23 cellular contexts compared by ENCODE assay signal in genomic region chr6:57259064-57259463, GRCh38. TPM values are rescaled to one million over a fixed set of nuclear protein-coding genes. Genes with fewer than 3 reads are reported as not detected.
DNase-seq lines count a peak whose midpoint lies in the region; ATAC-seq and TF ChIP-seq lines count a peak whose summit lies in the region.
"Had no signal": no experiment of that assay in that cellular context is flagged by ENCODE, and none has a peak within 500 bp of the region (broad histone marks: within the 10 kb centered on the region; RNA-seq: fewer than 3 reads in every experiment).

No MANE protein-coding gene starts in this region.

- TF ChIP-seq EP300 in gastroesophageal sphincter (IDR thresholded peaks at IDR 0.05) = no peak

- no peak for ATAC-seq in gastroesophageal sphincter
- ATAC-seq in HG03571 (IDR thresholded peaks at IDR 0.05; ENCODE audit: unreplicated experiment) = no peak
- ATAC-seq in GM19463 (IDR thresholded peaks at IDR 0.05; ENCODE audit: unreplicated experiment) = no peak
- ATAC-seq: effector memory CD8-positive, alpha-beta T cell; esophagus mucosa; PC-3; T-cell had no signal

- DNase-seq in left ventricle myocardium inferior (no peak), cardiac septum (ENCODE audit: low spot score) (no peak), smooth muscle cell (lab: John Stamatoyannopoulos, UW; ENCODE audit: unreplicated experiment) (no peak), head of caudate nucleus (no peak), endodermal cell (no peak)
- DNase-seq: activated CD4-positive, alpha-beta memory T cell treated with anti-CD3 and anti-CD28 coated beads for 36 hours; activated effector memory CD4-positive, alpha-beta T cell treated with Interleukin-2 at 50 U/mL for 16 hours; activated naive CD8-positive, alpha-beta T cell treated with anti-CD3 and anti-CD28 coated beads for 36 hours; CD8-positive, alpha-beta memory T cell; effector memory CD8-positive, alpha-beta T cell; GF-D8; Karpas-422; NCI-H1694 treated with DMSO at 0.1 percent for 48 hours; NCI-H2171; NCI-H524; PC-3; SHP77; T-cell had no signal

- H3K36me3 ChIP-seq in left ventricle myocardium inferior = no peaks in the 10 kb centered on the region
- H3K36me3 ChIP-seq in gastroesophageal sphincter = no peaks in the 10 kb centered on the region
- H3K36me3 ChIP-seq in smooth muscle cell (ENCODE audit: low read depth) = no peaks in the 10 kb centered on the region
- no peaks in the 10 kb centered on the region for H3K36me3 ChIP-seq in endodermal cell (ENCODE audit: control insufficient read depth, insufficient read depth, low read length)
- H3K36me3 ChIP-seq: neutrophil had no signal

- no peak for TF ChIP-seq POLR2A in gastroesophageal sphincter (IDR thresholded peaks at IDR 0.05)

- H3K27ac ChIP-seq in left ventricle myocardium inferior (replicated peaks) (peak overlapping the region; percentile 76), gastroesophageal sphincter (peak overlapping the region; percentile 78 to 100 (median 92)), smooth muscle cell (ENCODE audit: low read depth) (peak overlapping the region; percentile 97), endodermal cell (ENCODE audit: low read depth, low read length) (no peak overlapping the region)
- H3K27ac ChIP-seq: neutrophil had no signal

- no peak overlapping the region for H2AFZ ChIP-seq in smooth muscle cell (ENCODE audit: low read depth)

- no peak overlapping the region for H3K4me3 ChIP-seq in left ventricle myocardium inferior
- no peak overlapping the region for H3K4me3 ChIP-seq in gastroesophageal sphincter
- H3K4me3 ChIP-seq in smooth muscle cell = no peak overlapping the region
- H3K4me3 ChIP-seq in endodermal cell (ENCODE audit: low read length) = no peak overlapping the region

- peak overlapping the region; percentile 76 for H3K4me2 ChIP-seq in smooth muscle cell

- no peaks in the 10 kb centered on the region for H3K9me3 Mint-ChIP-seq in endodermal cell
- H3K9me3 Mint-ChIP-seq: activated CD4-positive, alpha-beta memory T cell treated with anti-CD3 and anti-CD28 coated beads for 36 hours; activated naive CD8-positive, alpha-beta T cell treated with anti-CD3 and anti-CD28 coated beads for 36 hours; CD8-positive, alpha-beta memory T cell; effector memory CD8-positive, alpha-beta T cell; T-cell had no signal

- intact Hi-C loops in left ventricle myocardium inferior (cut with micrococcal nuclease) = no loop called here
- intact Hi-C loops in cardiac septum (cut with DNase I) = no loop called here
- intact Hi-C loops in head of caudate nucleus (cut with DNase I) = no loop called here

- peaks cover 21% of the 10 kb centered on the region for H3F3A ChIP-seq in smooth muscle cell (ENCODE audit: low read depth)

- no peaks in the 10 kb centered on the region for H4K20me1 ChIP-seq in smooth muscle cell (ENCODE audit: low read depth)

- H3K4me3 Mint-ChIP-seq in endodermal cell = no peak overlapping the region
- H3K4me3 Mint-ChIP-seq: activated CD4-positive, alpha-beta memory T cell treated with anti-CD3 and anti-CD28 coated beads for 36 hours; activated naive CD8-positive, alpha-beta T cell treated with anti-CD3 and anti-CD28 coated beads for 36 hours; CD8-positive, alpha-beta memory T cell; effector memory CD8-positive, alpha-beta T cell; T-cell had no signal

- H3K9me3 ChIP-seq in left ventricle myocardium inferior (replicated peaks) (no peaks in the 10 kb centered on the region), gastroesophageal sphincter (no peaks in the 10 kb centered on the region), smooth muscle cell (replicated peaks; ENCODE audit: low read depth) (no peaks in the 10 kb centered on the region), endodermal cell (ENCODE audit: control insufficient read depth, low read length) (no peaks in the 10 kb centered on the region)
- H3K9me3 ChIP-seq: neutrophil had no signal

- H3K9ac ChIP-seq in smooth muscle cell (ENCODE audit: low read depth) (no peak overlapping the region), endodermal cell (ENCODE audit: extremely low read depth, low read length, poor library complexity, severe bottlenecking) (no peak overlapping the region)

- H3K36me3 Mint-ChIP-seq in endodermal cell (ENCODE audit: low read depth) = no peaks in the 10 kb centered on the region
- H3K36me3 Mint-ChIP-seq: activated CD4-positive, alpha-beta memory T cell treated with anti-CD3 and anti-CD28 coated beads for 36 hours; activated naive CD8-positive, alpha-beta T cell treated with anti-CD3 and anti-CD28 coated beads for 36 hours; CD8-positive, alpha-beta memory T cell; T-cell had no signal

- H3K27me3 ChIP-seq in left ventricle myocardium inferior (ENCODE audit: low read depth) (no peaks in the 10 kb centered on the region), gastroesophageal sphincter (no peaks in the 10 kb centered on the region), smooth muscle cell (ENCODE audit: low read depth) (no peaks in the 10 kb centered on the region), endodermal cell (ENCODE audit: control insufficient read depth, insufficient read depth, low read length, poor library complexity, severe bottlenecking) (no peaks in the 10 kb centered on the region)
- H3K27me3 ChIP-seq: neutrophil had no signal

- TF ChIP-seq CTCF in left ventricle myocardium inferior (IDR thresholded peaks at IDR 0.05; ENCODE audit: borderline replicate concordance) = no peak
- no peak for TF ChIP-seq CTCF in gastroesophageal sphincter (IDR thresholded peaks at IDR 0.05)
- no peak for TF ChIP-seq CTCF in smooth muscle cell (IDR thresholded peaks at IDR 0.05; ENCODE audit: borderline replicate concordance, insufficient read depth, poor library complexity, severe bottlenecking)
- no peak for TF ChIP-seq CTCF in endodermal cell (conservative IDR thresholded peaks at IDR 0.05)

- no peaks in the 10 kb centered on the region for H3K4me1 ChIP-seq in left ventricle myocardium inferior
- peaks cover 12 to 61% (median 17%) of the 10 kb centered on the region in 3 donors for H3K4me1 ChIP-seq in gastroesophageal sphincter
- H3K4me1 ChIP-seq in smooth muscle cell (ENCODE audit: low read depth) = peaks cover 18% of the 10 kb centered on the region
- peaks cover under 1% of the 10 kb centered on the region for H3K4me1 ChIP-seq in endodermal cell (ENCODE audit: control insufficient read depth, insufficient read depth, low read length)

- 97 to 100% methylated on average over 1 to 2 of the region's 2 CpGs for WGBS in gastroesophageal sphincter (ENCODE audit: low coverage in 1 of 2), 2 donors
- WGBS in smooth muscle cell (ENCODE audit: low lambda C conversion rate) = 92% methylated on average over 2 of the region's 2 CpGs
- WGBS in endodermal cell (ENCODE audit: insufficient coverage in 1 of 2, insufficient read length in 1 of 2), 2 experiments = 88 to 97% methylated on average over 2 of the region's 2 CpGs

- H3K79me2 ChIP-seq in smooth muscle cell (ENCODE audit: low read depth) = no peaks in the 10 kb centered on the region

- H3K27me3 Mint-ChIP-seq in endodermal cell (ENCODE audit: insufficient read depth) = peaks cover 4% of the 10 kb centered on the region
- H3K27me3 Mint-ChIP-seq: activated naive CD8-positive, alpha-beta T cell treated with anti-CD3 and anti-CD28 coated beads for 36 hours had no signal

- H3K4me1 Mint-ChIP-seq in endodermal cell = peaks cover 6% of the 10 kb centered on the region
- H3K4me1 Mint-ChIP-seq: CD8-positive, alpha-beta memory T cell; T-cell had no signal

- no peak overlapping the region for H3K27ac Mint-ChIP-seq in endodermal cell
- H3K27ac Mint-ChIP-seq: activated CD4-positive, alpha-beta memory T cell treated with anti-CD3 and anti-CD28 coated beads for 36 hours; activated naive CD8-positive, alpha-beta T cell treated with anti-CD3 and anti-CD28 coated beads for 36 hours; CD8-positive, alpha-beta memory T cell; effector memory CD8-positive, alpha-beta T cell; T-cell had no signal

RNA-seq across cellular contexts. Expression of gene RAB23, which starts 37.0 kb away (rescaled TPM):
- total RNA-seq in left ventricle myocardium inferior = 10.9 TPM
- total RNA-seq in cardiac septum = 19.5 TPM
- 100 to 1,000 TPM in 1 of 4 donors, 10 to 100 TPM in 3; 45.5 to 107 (median 78.1) TPM for total RNA-seq in gastroesophageal sphincter
- total RNA-seq in smooth muscle cell = 95.3 and 112 TPM in 2 replicates
- polyA plus RNA-seq in smooth muscle cell = 46.3 and 51.4 TPM in 2 replicates
- 10 to 100 TPM; 21.0 to 29.8 TPM for total RNA-seq in endodermal cell
- 22.2 TPM for polyA plus RNA-seq in endodermal cell (2013, experiment 1 of 2)
- 21.1 TPM for polyA plus RNA-seq in endodermal cell (2013, experiment 2 of 2)

RNA-seq across cellular contexts. Expression of gene PRIM2, which starts 58.4 kb away (rescaled TPM):
- total RNA-seq in left ventricle myocardium inferior (3.2 TPM), cardiac septum (3.7 TPM), gastroesophageal sphincter (10 to 100 TPM in 1 of 4 donors, 1 to 10 TPM in 3; 8.1 to 11.2 (median 9.0) TPM), smooth muscle cell (13.7 and 18.1 TPM in 2 replicates), endodermal cell (10 to 100 TPM; 30.9 to 43.1 TPM)
- polyA plus RNA-seq in smooth muscle cell = 6.3 and 7.0 TPM in 2 replicates
- polyA plus RNA-seq in endodermal cell (2013, experiment 1 of 2) = 19.7 TPM
- polyA plus RNA-seq in endodermal cell (2013, experiment 2 of 2) = 19.6 TPM
